In the genomic region with DNA sequence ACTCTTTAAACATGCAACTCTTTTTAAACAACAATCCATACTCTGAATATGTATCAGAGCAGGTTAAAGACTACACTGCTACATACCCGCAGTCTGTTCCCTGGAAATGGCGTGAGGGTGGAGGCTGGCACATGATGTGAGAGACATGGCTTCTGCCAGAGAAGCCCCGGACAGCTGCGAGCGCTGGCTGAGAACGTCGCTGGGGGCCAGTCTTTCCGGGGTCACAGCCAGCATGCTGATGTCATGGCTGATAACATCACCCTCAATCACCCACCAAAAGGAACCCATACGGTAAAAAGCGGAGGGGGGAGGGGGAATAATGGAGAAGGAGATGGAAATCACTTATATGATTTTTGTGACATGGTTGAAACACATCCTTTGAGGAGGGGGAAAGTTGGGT, we compare ENCODE assay signal across 20 cellular contexts.
"Had no signal": no experiment of that assay in that cellular context is flagged by ENCODE, and none has a peak within 500 bp of the region (broad histone marks: within the 10 kb centered on the region; RNA-seq: fewer than 3 reads in every experiment).

No MANE protein-coding gene starts in this region.

- H3K4me1 ChIP-seq: esophagus squamous epithelium, lower lobe of right lung, pancreas, transverse colon had no signal

- DNase-seq: activated CD4-positive, alpha-beta T cell treated with anti-CD3 and anti-CD28 coated beads, Interleukin-2, amount 10 ng/mL, durations not matched to agents 24 days and 14 days; activated CD8-positive, alpha-beta T cell treated with anti-CD3 and anti-CD28 coated beads, Interleukin-2, amount 10 ng/mL, durations not matched to agents 7 days and 5 days; activated naive CD4-positive, alpha-beta T cell treated with anti-CD3 and anti-CD28 coated beads for 36 hours; activated T-cell treated with anti-CD3 and anti-CD28 coated beads, Interleukin-2, amount 50 U/mL, for 24 hours; cerebellar nuclear complex; effector memory CD4-positive, alpha-beta T cell; esophagus squamous epithelium; left colon; lower lobe of right lung; natural killer cell; pancreas; stimulated activated CD4-positive, alpha-beta T cell treated with anti-CD3 and anti-CD28 coated beads, Interleukin-12 subunit alpha, Interleukin-12 subunit beta, amount 100 ng/mL, for 4 hours; stimulated activated CD4-positive, alpha-beta T cell treated with anti-CD3 and anti-CD28 coated beads, Interleukin-1b, Interleukin-23, amount 100 ng/mL, for 48 hours; stimulated activated CD8-positive, alpha-beta memory T cell treated with anti-CD3 and anti-CD28 coated beads, Interleukin-4, amount 100 ng/mL, for 48 hours; stimulated activated naive CD4-positive, alpha-beta T cell; T1000; transverse colon had no signal

- H3K4me3 ChIP-seq: ascending aorta, esophagus squamous epithelium, lower lobe of right lung, pancreas, transverse colon, vagina had no signal

- ATAC-seq: activated CD8-positive, alpha-beta T cell treated with anti-CD3 and anti-CD28 coated beads, Interleukin-2, amount 10 ng/mL, durations not matched to agents 7 days and 5 days; left colon; lower lobe of right lung; natural killer cell; pancreas had no signal

- H3K27me3 ChIP-seq: ascending aorta, esophagus squamous epithelium, pancreas, transverse colon, vagina had no signal

- H3K9me3 ChIP-seq: ascending aorta, esophagus squamous epithelium, lower lobe of right lung, pancreas, transverse colon, vagina had no signal

- FAIRE-seq: endothelial cell of umbilical vein, pancreas had no signal

- H3K27ac ChIP-seq: esophagus squamous epithelium, lower lobe of right lung, pancreas, transverse colon, vagina had no signal
